Comparison of ENCODE assay signal across 8 cellular contexts in genomic region chr9:27276182-27277030, GRCh38. TPM values are rescaled to one million over a fixed set of nuclear protein-coding genes. Genes with fewer than 3 reads are reported as not detected.
DNase-seq lines count a peak whose midpoint lies in the region; ATAC-seq and TF ChIP-seq lines count a peak whose summit lies in the region.

No MANE protein-coding gene starts in this region.

- DNase-seq in ELF-1 (ENCODE audit: low read depth, low spot score) (peak; percentile 20), HEK293T (ENCODE audit: extremely low spot score) (peak; percentile 56), NCI-H2107 (lab: John Stamatoyannopoulos, UW) (peak; percentile 7), activated B cell treated with CpG ODN at 0.5 μM for 24 hours (no peak), left ventricle myocardium inferior (no peak), sciatic nerve (ENCODE audit: low spot score) (no peak), ureter (ENCODE audit: low spot score) (no peak)

- no peaks in the 10 kb centered on the region for H3K36me3 ChIP-seq in left ventricle myocardium inferior

- no peaks in the 10 kb centered on the region for H3K27me3 ChIP-seq in left ventricle myocardium inferior (ENCODE audit: low read depth)

- peaks cover 7% of the 10 kb centered on the region for H3K4me1 ChIP-seq in left ventricle myocardium inferior

- POLR2A ChIA-PET in HEK293T (lab: Yijun Ruan, JAX): no interaction called here
- POLR2A ChIA-PET in activated B cell treated with CpG ODN at 0.5 μM for 24 hours (lab: Charles Lee): no interaction called here

- no peaks in the 10 kb centered on the region for H3K36me3 Mint-ChIP-seq in activated B cell treated with CpG ODN at 0.5 μM for 24 hours (ENCODE audit: low read depth)

- no peak overlapping the region for H3K27ac Mint-ChIP-seq in activated B cell treated with CpG ODN at 0.5 μM for 24 hours

- no peaks in the 10 kb centered on the region for H3K9me3 Mint-ChIP-seq in activated B cell treated with CpG ODN at 0.5 μM for 24 hours

- no peak overlapping the region for H3K4me3 Mint-ChIP-seq in activated B cell treated with CpG ODN at 0.5 μM for 24 hours

- peak overlapping the region; percentile 39 for H3K4me3 ChIP-seq in left ventricle myocardium inferior

- TF ChIP-seq CTCF in activated B cell treated with CpG ODN at 0.5 μM for 24 hours (IDR thresholded peaks at IDR 0.05) (peak; percentile 72), left ventricle myocardium inferior (IDR thresholded peaks at IDR 0.05; ENCODE audit: borderline replicate concordance) (peak; percentile 79)

- no peak overlapping the region for H3K27ac ChIP-seq in left ventricle myocardium inferior (replicated peaks)

- intact Hi-C loops in activated B cell treated with CpG ODN at 0.5 μM for 24 hours (cut with micrococcal nuclease): loop anchor here (1.0 kb wide), 2 partner anchors 242 to 272 kb away; no protein-coding TSS in a partner anchor
- intact Hi-C loops in left ventricle myocardium inferior (cut with micrococcal nuclease): loop anchor here (10.0 kb wide), 1 partner anchor 242 kb away; no protein-coding TSS in a partner anchor
- intact Hi-C loops in sciatic nerve (cut with DNase I): loop anchor here (10.0 kb wide), 1 partner anchor 242 kb away; no protein-coding TSS in a partner anchor

- no peaks in the 10 kb centered on the region for H3K9me3 ChIP-seq in left ventricle myocardium inferior (replicated peaks)

- ATAC-seq in activated B cell treated with CpG ODN at 0.5 μM for 24 hours (ENCODE audit: low read depth) (no peak), sciatic nerve (peak; percentile 41), HG03457 (IDR thresholded peaks at IDR 0.05; ENCODE audit: unreplicated experiment) (no peak)

- CTCF ChIA-PET in HEK293T (lab: Yijun Ruan, JAX) (interaction anchor here (0.7 kb wide), 1 partner anchor 253 kb away, joined by 3 read pairs; no protein-coding TSS in a partner anchor), activated B cell treated with CpG ODN at 0.5 μM for 24 hours (lab: Charles Lee) (interaction anchor here (0.8 to 1.0 kb wide), 2 partner anchors 14 to 299 kb away, joined by 3 read pairs; no protein-coding TSS in a partner anchor)

- H3K4me1 Mint-ChIP-seq in activated B cell treated with CpG ODN at 0.5 μM for 24 hours: peaks cover 6% of the 10 kb centered on the region

- peaks cover 2% of the 10 kb centered on the region for H3K27me3 Mint-ChIP-seq in activated B cell treated with CpG ODN at 0.5 μM for 24 hours

TF ChIP-seq in HEK293T, 16 proteins besides CTCF, POLR2A, EP300 and RAD21:
- TF ChIP-seq TARDBP (IDR thresholded peaks at IDR 0.05): no peak
- no peak for TF ChIP-seq SP1 (IDR thresholded peaks at IDR 0.05)
- no peak for TF ChIP-seq ELF4 (IDR thresholded peaks at IDR 0.05)
- no peak for TF ChIP-seq FOXK2 (IDR thresholded peaks at IDR 0.05)

RNA-seq across cellular contexts. Expression of gene EQTN, which starts 20.5 kb away (rescaled TPM):
- total RNA-seq in activated B cell treated with CpG ODN at 0.5 μM for 24 hours (not detected in 2 replicates), left ventricle myocardium inferior (not detected), sciatic nerve (0.49 TPM), ureter (0.44 TPM)

Comparison
In these comparisons a context has a peak if more than half of its experiments do, and no peak if none do; other contexts are left out.
1. DNase-seq: peak in ELF-1 (single experiment), HEK293T (single experiment) and NCI-H2107 (single experiment); none in activated B cell treated with CpG ODN at 0.5 μM for 24 hours (single experiment), left ventricle myocardium inferior (single experiment), sciatic nerve (single experiment) and ureter (single experiment).